In the genomic region with DNA sequence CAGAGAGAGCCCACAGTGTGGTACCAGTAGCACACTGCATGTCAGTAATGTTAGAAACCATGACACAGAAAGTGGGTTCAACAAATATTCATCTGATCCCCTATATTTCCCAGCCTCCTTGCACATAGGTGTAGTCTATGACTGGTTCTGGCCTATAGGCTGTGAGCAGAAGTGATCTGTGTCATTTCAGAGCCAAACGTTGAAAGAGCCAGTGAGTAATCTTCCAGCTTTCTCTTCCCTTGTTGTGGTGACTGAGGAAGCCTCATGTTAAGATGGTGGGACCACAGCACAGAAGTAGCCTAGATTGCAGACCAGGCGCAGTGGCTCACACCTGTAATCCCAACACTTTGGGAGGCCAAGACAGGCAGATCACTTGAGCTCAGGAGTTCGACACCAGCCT, we compare ENCODE assay signal across 17 cellular contexts. TPM values are rescaled to one million over a fixed set of nuclear protein-coding genes. Genes with fewer than 3 reads are reported as not detected.
DNase-seq lines count a peak whose midpoint lies in the region; ATAC-seq and TF ChIP-seq lines count a peak whose summit lies in the region.
"Had no signal": no experiment of that assay in that cellular context is flagged by ENCODE, and none has a peak within 500 bp of the region (broad histone marks: within the 10 kb centered on the region; RNA-seq: fewer than 3 reads in every experiment).

No MANE protein-coding gene starts in this region.

- CTCF ChIA-PET in activated CD4-positive, alpha-beta memory T cell treated with anti-CD3 and anti-CD28 coated beads for 36 hours (lab: Charles Lee): no interaction called here
- CTCF ChIA-PET in activated CD4-positive, alpha-beta memory T cell treated with anti-CD3 and anti-CD28 coated beads, Interleukin-2, amount 10 ng/mL, durations not matched to agents 7 days and 5 days (lab: Charles Lee): no interaction called here

- peaks cover 14% of the 10 kb centered on the region for H3K36me3 Mint-ChIP-seq in activated CD4-positive, alpha-beta memory T cell treated with anti-CD3 and anti-CD28 coated beads for 36 hours
- peaks cover 12% of the 10 kb centered on the region for H3K36me3 Mint-ChIP-seq in activated CD4-positive, alpha-beta memory T cell treated with anti-CD3 and anti-CD28 coated beads, Interleukin-2, amount 10 ng/mL, durations not matched to agents 7 days and 5 days (ENCODE audit: low read depth)
- H3K36me3 Mint-ChIP-seq in neural crest cell (ENCODE audit: low read depth) (peaks cover 5% of the 10 kb centered on the region), type B pancreatic cell (peaks cover 24% of the 10 kb centered on the region)

- DNase-seq in activated CD4-positive, alpha-beta memory T cell treated with anti-CD3 and anti-CD28 coated beads for 36 hours: peak; percentile 38
- DNase-seq in activated CD4-positive, alpha-beta memory T cell treated with anti-CD3 and anti-CD28 coated beads, Interleukin-2, amount 10 ng/mL, durations not matched to agents 7 days and 5 days: no peak
- DNase-seq in EL (peak; percentile 15), MV-4-11 (lab: John Stamatoyannopoulos, UW) (peak; percentile 55), neural crest cell (ENCODE audit: low read depth, low spot score) (no peak), type B pancreatic cell (ENCODE audit: extremely low spot score, unreplicated experiment) (no peak)
- DNase-seq: BE2C; Caco-2; CD4-positive, CD25-positive, alpha-beta regulatory T cell; H9; NCI-H1694 treated with DMSO at 0.1 percent for 48 hours; NCI-H82; OCI-M1; SHP77 had no signal

- TF ChIP-seq CTCF in neural crest cell (conservative IDR thresholded peaks at IDR 0.05) (no peak), type B pancreatic cell (conservative IDR thresholded peaks at IDR 0.05) (no peak)

- POLR2A ChIA-PET in activated CD4-positive, alpha-beta memory T cell treated with anti-CD3 and anti-CD28 coated beads for 36 hours (lab: Charles Lee): no interaction called here
- POLR2A ChIA-PET in activated CD4-positive, alpha-beta memory T cell treated with anti-CD3 and anti-CD28 coated beads, Interleukin-2, amount 10 ng/mL, durations not matched to agents 7 days and 5 days (lab: Charles Lee): no interaction called here

- intact Hi-C loops in activated CD4-positive, alpha-beta memory T cell treated with anti-CD3 and anti-CD28 coated beads for 36 hours (cut with micrococcal nuclease): no loop called here

- no peak overlapping the region for H3K4me3 Mint-ChIP-seq in activated CD4-positive, alpha-beta memory T cell treated with anti-CD3 and anti-CD28 coated beads for 36 hours
- no peak overlapping the region for H3K4me3 Mint-ChIP-seq in activated CD4-positive, alpha-beta memory T cell treated with anti-CD3 and anti-CD28 coated beads, Interleukin-2, amount 10 ng/mL, durations not matched to agents 7 days and 5 days
- H3K4me3 Mint-ChIP-seq in neural crest cell (peak overlapping the region; percentile 63), type B pancreatic cell (no peak overlapping the region)
- H3K4me3 Mint-ChIP-seq: H9 had no signal

- no peak overlapping the region for H3K27ac Mint-ChIP-seq in activated CD4-positive, alpha-beta memory T cell treated with anti-CD3 and anti-CD28 coated beads for 36 hours
- no peak overlapping the region for H3K27ac Mint-ChIP-seq in activated CD4-positive, alpha-beta memory T cell treated with anti-CD3 and anti-CD28 coated beads, Interleukin-2, amount 10 ng/mL, durations not matched to agents 7 days and 5 days
- H3K27ac Mint-ChIP-seq in neural crest cell (ENCODE audit: unreplicated experiment) (no peak overlapping the region), type B pancreatic cell (no peak overlapping the region)
- H3K27ac Mint-ChIP-seq: IgD-negative memory B cell had no signal

- peaks cover 10% of the 10 kb centered on the region for H3K4me1 Mint-ChIP-seq in activated CD4-positive, alpha-beta memory T cell treated with anti-CD3 and anti-CD28 coated beads for 36 hours (ENCODE audit: low read depth)
- H3K4me1 Mint-ChIP-seq in activated CD4-positive, alpha-beta memory T cell treated with anti-CD3 and anti-CD28 coated beads, Interleukin-2, amount 10 ng/mL, durations not matched to agents 7 days and 5 days: peaks cover 19% of the 10 kb centered on the region
- H3K4me1 Mint-ChIP-seq in neural crest cell: peaks cover 22% of the 10 kb centered on the region
- H3K4me1 Mint-ChIP-seq in type B pancreatic cell (ENCODE audit: unreplicated experiment): peaks cover 7% of the 10 kb centered on the region

- H3K27me3 Mint-ChIP-seq in activated CD4-positive, alpha-beta memory T cell treated with anti-CD3 and anti-CD28 coated beads for 36 hours: no peaks in the 10 kb centered on the region
- H3K27me3 Mint-ChIP-seq in activated CD4-positive, alpha-beta memory T cell treated with anti-CD3 and anti-CD28 coated beads, Interleukin-2, amount 10 ng/mL, durations not matched to agents 7 days and 5 days: peaks cover 1% of the 10 kb centered on the region
- no peaks in the 10 kb centered on the region for H3K27me3 Mint-ChIP-seq in neural crest cell (ENCODE audit: low read depth)
- no peaks in the 10 kb centered on the region for H3K27me3 Mint-ChIP-seq in type B pancreatic cell
- H3K27me3 Mint-ChIP-seq: CD4-positive, CD25-positive, alpha-beta regulatory T cell had no signal

- H3K9me3 Mint-ChIP-seq in activated CD4-positive, alpha-beta memory T cell treated with anti-CD3 and anti-CD28 coated beads for 36 hours: no peaks in the 10 kb centered on the region
- H3K9me3 Mint-ChIP-seq in activated CD4-positive, alpha-beta memory T cell treated with anti-CD3 and anti-CD28 coated beads, Interleukin-2, amount 10 ng/mL, durations not matched to agents 7 days and 5 days: no peaks in the 10 kb centered on the region
- H3K9me3 Mint-ChIP-seq in neural crest cell (no peaks in the 10 kb centered on the region), type B pancreatic cell (no peaks in the 10 kb centered on the region)
- H3K9me3 Mint-ChIP-seq: CD4-positive, CD25-positive, alpha-beta regulatory T cell; H9; IgD-negative memory B cell had no signal

- no peak for ATAC-seq in GM21447 (IDR thresholded peaks at IDR 0.05; ENCODE audit: unreplicated experiment)
- no peak for ATAC-seq in HG02938 (IDR thresholded peaks at IDR 0.05; ENCODE audit: unreplicated experiment)

RNA-seq across cellular contexts. Expression of a gene that starts 4.1 kb away (rescaled TPM):
- total RNA-seq in activated CD4-positive, alpha-beta memory T cell treated with anti-CD3 and anti-CD28 coated beads for 36 hours: 10 to 100 TPM; 15.4 to 18.3 TPM
- total RNA-seq in activated CD4-positive, alpha-beta memory T cell treated with anti-CD3 and anti-CD28 coated beads, Interleukin-2, amount 10 ng/mL, durations not matched to agents 7 days and 5 days: 10 to 100 TPM; 13.4 to 15.2 TPM
- total RNA-seq in neural crest cell: 67.5 and 67.8 TPM in 2 replicates
- 22.7 and 43.2 TPM in 2 replicates for total RNA-seq in type B pancreatic cell (ENCODE audit: low replicate concordance)

RNA-seq across cellular contexts. Expression of a gene that starts 59.2 kb away (rescaled TPM):
- not detected for total RNA-seq in activated CD4-positive, alpha-beta memory T cell treated with anti-CD3 and anti-CD28 coated beads for 36 hours
- not detected for total RNA-seq in activated CD4-positive, alpha-beta memory T cell treated with anti-CD3 and anti-CD28 coated beads, Interleukin-2, amount 10 ng/mL, durations not matched to agents 7 days and 5 days
- total RNA-seq in neural crest cell: 0.18 and 0.19 TPM in 2 replicates
- total RNA-seq in type B pancreatic cell (ENCODE audit: low replicate concordance): 0.46 TPM in 1 of 2 replicates, not detected in the other
- total RNA-seq: CD4-positive, CD25-positive, alpha-beta regulatory T cell; H9 had no signal

Comparison
In these comparisons a context has a peak if more than half of its experiments do, and no peak if none do; other contexts are left out.
1. DNase-seq: peak in activated CD4-positive, alpha-beta memory T cell treated with anti-CD3 and anti-CD28 coated beads for 36 hours (single experiment), EL (single experiment) and MV-4-11 (single experiment); none in activated CD4-positive, alpha-beta memory T cell treated with anti-CD3 and anti-CD28 coated beads, Interleukin-2, amount 10 ng/mL, durations not matched to agents 7 days and 5 days (single experiment), neural crest cell (single experiment) and type B pancreatic cell (single experiment).